ENCODE assay signal across 1 cellular context in the genomic region with DNA sequence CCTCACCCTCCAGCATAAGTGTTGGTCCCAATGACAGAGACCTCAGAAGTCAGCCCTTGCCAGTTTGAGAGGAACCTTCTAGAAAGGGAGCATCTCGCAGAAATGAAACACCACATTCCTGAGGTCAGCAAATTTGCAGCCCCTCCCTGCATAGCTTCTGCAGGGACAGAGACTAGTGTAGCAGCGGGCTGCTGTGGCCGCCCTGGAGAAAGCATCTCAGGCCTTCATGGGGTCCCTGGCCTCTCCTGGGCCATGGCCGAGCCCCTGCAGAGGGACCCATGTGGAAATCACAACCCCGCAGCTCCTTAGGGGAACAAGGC.
TF ChIP-seq lines count a peak whose summit lies in the region.

No MANE protein-coding gene starts in this region.

TF ChIP-seq in SK-N-SH treated with all-trans-retinoic acid at 6 μM for 48 hours, 23 proteins besides CTCF, POLR2A, EP300 and RAD21 (continued from another document):
- TF ChIP-seq, protein P1, sequence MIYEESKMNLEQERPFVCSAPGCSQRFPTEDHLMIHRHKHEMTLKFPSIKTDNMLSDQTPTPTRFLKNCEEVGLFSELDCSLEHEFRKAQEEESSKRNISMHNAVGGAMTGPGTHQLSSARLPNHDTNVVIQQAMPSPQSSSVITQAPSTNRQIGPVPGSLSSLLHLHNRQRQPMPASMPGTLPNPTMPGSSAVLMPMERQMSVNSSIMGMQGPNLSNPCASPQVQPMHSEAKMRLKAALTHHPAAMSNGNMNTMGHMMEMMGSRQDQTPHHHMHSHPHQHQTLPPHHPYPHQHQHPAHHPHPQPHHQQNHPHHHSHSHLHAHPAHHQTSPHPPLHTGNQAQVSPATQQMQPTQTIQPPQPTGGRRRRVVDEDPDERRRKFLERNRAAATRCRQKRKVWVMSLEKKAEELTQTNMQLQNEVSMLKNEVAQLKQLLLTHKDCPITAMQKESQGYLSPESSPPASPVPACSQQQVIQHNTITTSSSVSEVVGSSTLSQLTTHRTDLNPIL (CRISPR knock-in tag; IDR thresholded peaks at IDR 0.05; ENCODE audit: low read depth): no peak
- TF ChIP-seq, protein P2, sequence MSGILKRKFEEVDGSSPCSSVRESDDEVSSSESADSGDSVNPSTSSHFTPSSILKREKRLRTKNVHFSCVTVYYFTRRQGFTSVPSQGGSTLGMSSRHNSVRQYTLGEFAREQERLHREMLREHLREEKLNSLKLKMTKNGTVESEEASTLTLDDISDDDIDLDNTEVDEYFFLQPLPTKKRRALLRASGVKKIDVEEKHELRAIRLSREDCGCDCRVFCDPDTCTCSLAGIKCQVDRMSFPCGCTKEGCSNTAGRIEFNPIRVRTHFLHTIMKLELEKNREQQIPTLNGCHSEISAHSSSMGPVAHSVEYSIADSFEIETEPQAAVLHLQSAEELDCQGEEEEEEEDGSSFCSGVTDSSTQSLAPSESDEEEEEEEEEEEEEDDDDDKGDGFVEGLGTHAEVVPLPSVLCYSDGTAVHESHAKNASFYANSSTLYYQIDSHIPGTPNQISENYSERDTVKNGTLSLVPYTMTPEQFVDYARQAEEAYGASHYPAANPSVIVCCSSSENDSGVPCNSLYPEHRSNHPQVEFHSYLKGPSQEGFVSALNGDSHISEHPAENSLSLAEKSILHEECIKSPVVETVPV (CRISPR knock-in tag; IDR thresholded peaks at IDR 0.05): no peak
- TF ChIP-seq TOX (CRISPR knock-in tag; IDR thresholded peaks at IDR 0.05; ENCODE audit: borderline replicate concordance) (no peak), ZNF70 (CRISPR knock-in tag; IDR thresholded peaks at IDR 0.05) (no peak), RARB (CRISPR knock-in tag; IDR thresholded peaks at IDR 0.05) (no peak), ESRRG (CRISPR knock-in tag; IDR thresholded peaks at IDR 0.05) (no peak), ZNF565 (CRISPR knock-in tag; conservative IDR thresholded peaks at IDR 0.05; ENCODE audit: low read depth) (no peak), CSDC2 (CRISPR knock-in tag; IDR thresholded peaks at IDR 0.05) (no peak), ZC3H10 (CRISPR knock-in tag; IDR thresholded peaks at IDR 0.05) (no peak), GLIS3 (CRISPR knock-in tag; IDR thresholded peaks at IDR 0.05) (no peak), OSR1 (CRISPR knock-in tag; IDR thresholded peaks at IDR 0.05) (no peak), BACH2 (CRISPR knock-in tag; IDR thresholded peaks at IDR 0.05; ENCODE audit: borderline replicate concordance) (no peak), ISL1 (CRISPR knock-in tag; IDR thresholded peaks at IDR 0.05) (no peak), ARNTL (CRISPR knock-in tag; IDR thresholded peaks at IDR 0.05; ENCODE audit: borderline replicate concordance, low read depth) (no peak), TCF4 (CRISPR knock-in tag; IDR thresholded peaks at IDR 0.05; ENCODE audit: borderline replicate concordance) (no peak)
- TF ChIP-seq, protein P3, sequence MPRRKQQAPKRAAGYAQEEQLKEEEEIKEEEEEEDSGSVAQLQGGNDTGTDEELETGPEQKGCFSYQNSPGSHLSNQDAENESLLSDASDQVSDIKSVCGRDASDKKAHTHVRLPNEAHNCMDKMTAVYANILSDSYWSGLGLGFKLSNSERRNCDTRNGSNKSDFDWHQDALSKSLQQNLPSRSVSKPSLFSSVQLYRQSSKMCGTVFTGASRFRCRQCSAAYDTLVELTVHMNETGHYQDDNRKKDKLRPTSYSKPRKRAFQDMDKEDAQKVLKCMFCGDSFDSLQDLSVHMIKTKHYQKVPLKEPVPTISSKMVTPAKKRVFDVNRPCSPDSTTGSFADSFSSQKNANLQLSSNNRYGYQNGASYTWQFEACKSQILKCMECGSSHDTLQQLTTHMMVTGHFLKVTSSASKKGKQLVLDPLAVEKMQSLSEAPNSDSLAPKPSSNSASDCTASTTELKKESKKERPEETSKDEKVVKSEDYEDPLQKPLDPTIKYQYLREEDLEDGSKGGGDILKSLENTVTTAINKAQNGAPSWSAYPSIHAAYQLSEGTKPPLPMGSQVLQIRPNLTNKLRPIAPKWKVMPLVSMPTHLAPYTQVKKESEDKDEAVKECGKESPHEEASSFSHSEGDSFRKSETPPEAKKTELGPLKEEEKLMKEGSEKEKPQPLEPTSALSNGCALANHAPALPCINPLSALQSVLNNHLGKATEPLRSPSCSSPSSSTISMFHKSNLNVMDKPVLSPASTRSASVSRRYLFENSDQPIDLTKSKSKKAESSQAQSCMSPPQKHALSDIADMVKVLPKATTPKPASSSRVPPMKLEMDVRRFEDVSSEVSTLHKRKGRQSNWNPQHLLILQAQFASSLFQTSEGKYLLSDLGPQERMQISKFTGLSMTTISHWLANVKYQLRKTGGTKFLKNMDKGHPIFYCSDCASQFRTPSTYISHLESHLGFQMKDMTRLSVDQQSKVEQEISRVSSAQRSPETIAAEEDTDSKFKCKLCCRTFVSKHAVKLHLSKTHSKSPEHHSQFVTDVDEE (CRISPR knock-in tag; IDR thresholded peaks at IDR 0.05): no peak
- TF ChIP-seq, protein P4, sequence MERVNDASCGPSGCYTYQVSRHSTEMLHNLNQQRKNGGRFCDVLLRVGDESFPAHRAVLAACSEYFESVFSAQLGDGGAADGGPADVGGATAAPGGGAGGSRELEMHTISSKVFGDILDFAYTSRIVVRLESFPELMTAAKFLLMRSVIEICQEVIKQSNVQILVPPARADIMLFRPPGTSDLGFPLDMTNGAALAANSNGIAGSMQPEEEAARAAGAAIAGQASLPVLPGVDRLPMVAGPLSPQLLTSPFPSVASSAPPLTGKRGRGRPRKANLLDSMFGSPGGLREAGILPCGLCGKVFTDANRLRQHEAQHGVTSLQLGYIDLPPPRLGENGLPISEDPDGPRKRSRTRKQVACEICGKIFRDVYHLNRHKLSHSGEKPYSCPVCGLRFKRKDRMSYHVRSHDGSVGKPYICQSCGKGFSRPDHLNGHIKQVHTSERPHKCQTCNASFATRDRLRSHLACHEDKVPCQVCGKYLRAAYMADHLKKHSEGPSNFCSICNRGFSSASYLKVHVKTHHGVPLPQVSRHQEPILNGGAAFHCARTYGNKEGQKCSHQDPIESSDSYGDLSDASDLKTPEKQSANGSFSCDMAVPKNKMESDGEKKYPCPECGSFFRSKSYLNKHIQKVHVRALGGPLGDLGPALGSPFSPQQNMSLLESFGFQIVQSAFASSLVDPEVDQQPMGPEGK (CRISPR knock-in tag; IDR thresholded peaks at IDR 0.05; ENCODE audit: borderline replicate concordance): no peak
- TF ChIP-seq, protein P5, sequence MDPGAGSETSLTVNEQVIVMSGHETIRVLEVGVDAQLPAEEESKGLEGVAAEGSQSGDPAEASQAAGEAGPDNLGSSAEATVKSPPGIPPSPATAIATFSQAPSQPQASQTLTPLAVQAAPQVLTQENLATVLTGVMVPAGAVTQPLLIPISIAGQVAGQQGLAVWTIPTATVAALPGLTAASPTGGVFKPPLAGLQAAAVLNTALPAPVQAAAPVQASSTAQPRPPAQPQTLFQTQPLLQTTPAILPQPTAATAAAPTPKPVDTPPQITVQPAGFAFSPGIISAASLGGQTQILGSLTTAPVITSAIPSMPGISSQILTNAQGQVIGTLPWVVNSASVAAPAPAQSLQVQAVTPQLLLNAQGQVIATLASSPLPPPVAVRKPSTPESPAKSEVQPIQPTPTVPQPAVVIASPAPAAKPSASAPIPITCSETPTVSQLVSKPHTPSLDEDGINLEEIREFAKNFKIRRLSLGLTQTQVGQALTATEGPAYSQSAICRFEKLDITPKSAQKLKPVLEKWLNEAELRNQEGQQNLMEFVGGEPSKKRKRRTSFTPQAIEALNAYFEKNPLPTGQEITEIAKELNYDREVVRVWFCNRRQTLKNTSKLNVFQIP (CRISPR knock-in tag; IDR thresholded peaks at IDR 0.05; ENCODE audit: borderline replicate concordance, low read depth): no peak
